Comparison of ENCODE assay signal across 27 cellular contexts in the genomic region with DNA sequence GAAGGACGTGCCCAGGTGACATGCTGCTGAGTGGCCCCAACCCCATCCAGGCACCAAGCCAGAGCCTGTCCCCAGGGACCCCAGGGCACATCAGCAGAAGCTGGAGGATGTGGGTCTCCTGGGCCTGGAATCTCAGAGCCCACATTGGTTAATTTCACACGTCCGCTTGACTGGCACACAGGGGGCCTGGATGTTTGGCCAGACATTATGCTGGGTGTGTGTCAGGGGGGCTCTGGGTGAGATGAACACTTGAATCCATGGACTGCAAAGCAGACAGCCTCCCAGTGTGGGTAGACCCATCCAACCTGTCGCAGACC.
A peak's percentile ranks its signal among the peaks of the same experiment; 100 is the strongest.
DNase-seq lines count a peak whose midpoint lies in the region; ATAC-seq and TF ChIP-seq lines count a peak whose summit lies in the region.
"Had no signal": no experiment of that assay in that cellular context is flagged by ENCODE, and none has a peak within 500 bp of the region (broad histone marks: within the 10 kb centered on the region; RNA-seq: fewer than 3 reads in every experiment).

No MANE protein-coding gene starts in this region.

- WGBS in hepatocyte (ENCODE audit: low lambda C conversion rate, missing lambda C conversion rate), result 86% methylated on average over 4 of the region's 4 CpGs

- TF ChIP-seq CTCF in activated CD8-positive, alpha-beta T cell treated with anti-CD3 and anti-CD28 coated beads for 36 hours (IDR thresholded peaks at IDR 0.05), result no peak
- TF ChIP-seq CTCF in activated B cell treated with CpG ODN at 0.5 μM for 24 hours (IDR thresholded peaks at IDR 0.05) (no peak), hepatocyte (IDR thresholded peaks at IDR 0.05; ENCODE audit: poor library complexity) (no peak)

- H3K36me3 ChIP-seq in hepatocyte (replicated peaks; ENCODE audit: insufficient read depth, low read depth), result no peaks in the 10 kb centered on the region

- no peaks in the 10 kb centered on the region for H3K4me1 Mint-ChIP-seq in activated CD8-positive, alpha-beta T cell treated with anti-CD3 and anti-CD28 coated beads, Interleukin-2, amount 10 ng/mL, durations not matched to agents 7 days and 5 days (ENCODE audit: low read depth)
- no peaks in the 10 kb centered on the region for H3K4me1 Mint-ChIP-seq in activated CD8-positive, alpha-beta T cell treated with anti-CD3 and anti-CD28 coated beads for 36 hours (ENCODE audit: low read depth)
- no peaks in the 10 kb centered on the region for H3K4me1 Mint-ChIP-seq in activated B cell treated with CpG ODN at 0.5 μM for 24 hours
- H3K4me1 Mint-ChIP-seq: CD4-positive, alpha-beta memory T cell had no signal

- CTCF ChIA-PET in activated CD8-positive, alpha-beta T cell treated with anti-CD3 and anti-CD28 coated beads, Interleukin-2, amount 10 ng/mL, durations not matched to agents 7 days and 5 days (lab: Charles Lee), result no interaction called here
- CTCF ChIA-PET in activated CD8-positive, alpha-beta T cell treated with anti-CD3 and anti-CD28 coated beads for 36 hours (lab: Charles Lee), result no interaction called here
- CTCF ChIA-PET in activated B cell treated with CpG ODN at 0.5 μM for 24 hours (lab: Charles Lee), result no interaction called here

- no peak overlapping the region for H2AFZ ChIP-seq in hepatocyte
- H2AFZ ChIP-seq: GM23248 had no signal

- H3K79me2 ChIP-seq in hepatocyte, result no peaks in the 10 kb centered on the region

- no peaks in the 10 kb centered on the region for H3K9me3 Mint-ChIP-seq in activated CD8-positive, alpha-beta T cell treated with anti-CD3 and anti-CD28 coated beads, Interleukin-2, amount 10 ng/mL, durations not matched to agents 7 days and 5 days (ENCODE audit: insufficient read depth)
- H3K9me3 Mint-ChIP-seq in activated CD8-positive, alpha-beta T cell treated with anti-CD3 and anti-CD28 coated beads for 36 hours, result no peaks in the 10 kb centered on the region
- no peaks in the 10 kb centered on the region for H3K9me3 Mint-ChIP-seq in activated B cell treated with CpG ODN at 0.5 μM for 24 hours
- H3K9me3 Mint-ChIP-seq: CD4-positive, alpha-beta memory T cell had no signal

- H3K4me3 ChIP-seq in hepatocyte, result no peak overlapping the region
- H3K4me3 ChIP-seq: GM12878, GM23248 had no signal

- no peaks in the 10 kb centered on the region for H3K36me3 Mint-ChIP-seq in activated CD8-positive, alpha-beta T cell treated with anti-CD3 and anti-CD28 coated beads, Interleukin-2, amount 10 ng/mL, durations not matched to agents 7 days and 5 days (ENCODE audit: low read depth)
- H3K36me3 Mint-ChIP-seq in activated CD8-positive, alpha-beta T cell treated with anti-CD3 and anti-CD28 coated beads for 36 hours (ENCODE audit: low read depth), result no peaks in the 10 kb centered on the region
- no peaks in the 10 kb centered on the region for H3K36me3 Mint-ChIP-seq in activated B cell treated with CpG ODN at 0.5 μM for 24 hours (ENCODE audit: low read depth)
- H3K36me3 Mint-ChIP-seq: CD4-positive, alpha-beta memory T cell had no signal

- H3K4me1 ChIP-seq in hepatocyte (ENCODE audit: insufficient read depth), result no peaks in the 10 kb centered on the region

- POLR2A ChIA-PET in activated CD8-positive, alpha-beta T cell treated with anti-CD3 and anti-CD28 coated beads, Interleukin-2, amount 10 ng/mL, durations not matched to agents 7 days and 5 days (lab: Charles Lee), result no interaction called here
- POLR2A ChIA-PET in activated CD8-positive, alpha-beta T cell treated with anti-CD3 and anti-CD28 coated beads for 36 hours (lab: Charles Lee), result no interaction called here
- POLR2A ChIA-PET in activated B cell treated with CpG ODN at 0.5 μM for 24 hours (lab: Charles Lee), result no interaction called here

- H3K27ac Mint-ChIP-seq in activated CD8-positive, alpha-beta T cell treated with anti-CD3 and anti-CD28 coated beads, Interleukin-2, amount 10 ng/mL, durations not matched to agents 7 days and 5 days, result no peak overlapping the region
- no peak overlapping the region for H3K27ac Mint-ChIP-seq in activated CD8-positive, alpha-beta T cell treated with anti-CD3 and anti-CD28 coated beads for 36 hours
- no peak overlapping the region for H3K27ac Mint-ChIP-seq in activated B cell treated with CpG ODN at 0.5 μM for 24 hours
- H3K27ac Mint-ChIP-seq: CD4-positive, alpha-beta memory T cell had no signal

- no peak overlapping the region for H3K4me2 ChIP-seq in hepatocyte

- peaks cover 5% of the 10 kb centered on the region for H3K27me3 Mint-ChIP-seq in activated CD8-positive, alpha-beta T cell treated with anti-CD3 and anti-CD28 coated beads, Interleukin-2, amount 10 ng/mL, durations not matched to agents 7 days and 5 days (ENCODE audit: low read depth)
- no peaks in the 10 kb centered on the region for H3K27me3 Mint-ChIP-seq in activated CD8-positive, alpha-beta T cell treated with anti-CD3 and anti-CD28 coated beads for 36 hours
- no peaks in the 10 kb centered on the region for H3K27me3 Mint-ChIP-seq in activated B cell treated with CpG ODN at 0.5 μM for 24 hours

- H4K20me1 ChIP-seq in hepatocyte (ENCODE audit: insufficient read depth, poor library complexity, severe bottlenecking), result no peaks in the 10 kb centered on the region

- H3K4me3 Mint-ChIP-seq in activated CD8-positive, alpha-beta T cell treated with anti-CD3 and anti-CD28 coated beads, Interleukin-2, amount 10 ng/mL, durations not matched to agents 7 days and 5 days, result no peak overlapping the region
- no peak overlapping the region for H3K4me3 Mint-ChIP-seq in activated CD8-positive, alpha-beta T cell treated with anti-CD3 and anti-CD28 coated beads for 36 hours
- no peak overlapping the region for H3K4me3 Mint-ChIP-seq in activated B cell treated with CpG ODN at 0.5 μM for 24 hours
- H3K4me3 Mint-ChIP-seq: CD4-positive, alpha-beta memory T cell had no signal

- H3K9me2 ChIP-seq in hepatocyte (replicated peaks; ENCODE audit: insufficient read depth), result no peaks in the 10 kb centered on the region

- ATAC-seq in activated CD8-positive, alpha-beta T cell treated with anti-CD3 and anti-CD28 coated beads, Interleukin-2, amount 10 ng/mL, durations not matched to agents 7 days and 5 days, result no peak
- no peak for ATAC-seq in activated CD8-positive, alpha-beta T cell treated with anti-CD3 and anti-CD28 coated beads for 36 hours
- ATAC-seq in activated B cell treated with CpG ODN at 0.5 μM for 24 hours (ENCODE audit: low read depth), result no peak
- ATAC-seq: GM12878, HepG2, Panc1 had no signal

- no peaks in the 10 kb centered on the region for H3K9me3 ChIP-seq in hepatocyte (ENCODE audit: low read depth)

- no peak overlapping the region for H3K27ac ChIP-seq in hepatocyte
- H3K27ac ChIP-seq: GM23248, RWPE1 had no signal

- peak; percentile 18 for DNase-seq in activated CD8-positive, alpha-beta T cell treated with anti-CD3 and anti-CD28 coated beads, Interleukin-2, amount 10 ng/mL, durations not matched to agents 7 days and 5 days
- no peak for DNase-seq in activated CD8-positive, alpha-beta T cell treated with anti-CD3 and anti-CD28 coated beads for 36 hours
- DNase-seq in activated B cell treated with CpG ODN at 0.5 μM for 24 hours, result peak; percentile 12
- peak; percentile 1 for DNase-seq in hepatocyte (ENCODE audit: low spot score)
- DNase-seq in NCI-H2227 (lab: John Stamatoyannopoulos, UW; ENCODE audit: unreplicated experiment), result no peak
- no peak for DNase-seq in NCI-H1092 treated with DMSO at 0.1 percent for 48 hours (lab: John Stamatoyannopoulos, UW)
- DNase-seq in effector CD4-positive, alpha-beta T cell, result no peak
- DNase-seq: C1 segment of cervical spinal cord; CD4-positive, alpha-beta memory T cell; COR-L47; DMS79; EL; GDM1; GM23248; Karpas-422; NCI-H1105; NCI-H1436 treated with DMSO at 0.1 percent for 48 hours; NCI-H187 treated with DMSO at 0.1 percent for 48 hours; NCI-H2107; NCI-H446; NCI-H524 treated with DMSO at 0.1 percent for 48 hours; NCI-H82; SHP77 had no signal

- H3K27me3 ChIP-seq in hepatocyte, result no peaks in the 10 kb centered on the region

- intact Hi-C loops in activated CD8-positive, alpha-beta T cell treated with anti-CD3 and anti-CD28 coated beads for 36 hours (cut with micrococcal nuclease), result no loop called here
- intact Hi-C loops in activated B cell treated with CpG ODN at 0.5 μM for 24 hours (cut with micrococcal nuclease), result no loop called here

Comparison
In these comparisons a context has a peak if more than half of its experiments do, and no peak if none do; other contexts are left out.
1. DNase-seq: peak in activated CD8-positive, alpha-beta T cell treated with anti-CD3 and anti-CD28 coated beads, Interleukin-2, amount 10 ng/mL, durations not matched to agents 7 days and 5 days (single experiment), activated B cell treated with CpG ODN at 0.5 μM for 24 hours (single experiment) and hepatocyte (single experiment); none in activated CD8-positive, alpha-beta T cell treated with anti-CD3 and anti-CD28 coated beads for 36 hours (single experiment), NCI-H2227 (single experiment), NCI-H1092 treated with DMSO at 0.1 percent for 48 hours (single experiment) and effector CD4-positive, alpha-beta T cell (single experiment).